Comparison of ENCODE assay signal across 12 cellular contexts in genomic region chr11:4636136-4636535, GRCh38. TPM values are rescaled to one million over a fixed set of nuclear protein-coding genes. Genes with fewer than 3 reads are reported as not detected.
"Had no signal": no experiment of that assay in that cellular context is flagged by ENCODE, and none has a peak within 500 bp of the region (broad histone marks: within the 10 kb centered on the region; RNA-seq: fewer than 3 reads in every experiment).

No MANE protein-coding gene starts in this region.

- H3K9ac ChIP-seq: KMS-11 had no signal

- H3K36me3 ChIP-seq: MG63, SJSA1 had no signal

- H3K9me3 ChIP-seq: MG63, SJSA1 had no signal

- H3K27ac ChIP-seq: KMS-11, SJSA1, SK-N-MC had no signal

- H3K4me2 ChIP-seq: KMS-11 had no signal

- FAIRE-seq: HepG2, RCC 7860 had no signal

- DNase-seq: NCI-H1417 treated with DMSO at 0.1 percent for 48 hours, NCI-H524 treated with DMSO at 0.1 percent for 48 hours, SIG-M5 had no signal

- H3K27me3 ChIP-seq: MG63, SJSA1 had no signal

- H3K4me3 ChIP-seq: MG63, SJSA1, SK-N-MC had no signal

RNA-seq across cellular contexts. Expression of gene OR51D1, which starts 1.1 kb away (rescaled TPM):
- total RNA-seq: HepG2, HT1080, IMR-90, Right ventricle myocardium superior, SJSA1 had no signal
- polyA plus RNA-seq: HepG2, IMR-90 had no signal

RNA-seq across cellular contexts. Expression of gene OR51E1, which starts 7.6 kb away (rescaled TPM):
- total RNA-seq: HepG2, HT1080, IMR-90 had no signal
- polyA plus RNA-seq: HepG2 had no signal

RNA-seq across cellular contexts. Expression of gene TRIM68, which starts 28.1 kb away (rescaled TPM):
- total RNA-seq: HepG2 had no signal
- polyA plus RNA-seq: HepG2 had no signal

RNA-seq across cellular contexts. Expression of gene OR52I1, which starts 42.3 kb away (rescaled TPM):
- total RNA-seq: HepG2, HT1080, IMR-90, Right ventricle myocardium superior, SJSA1 had no signal
- polyA plus RNA-seq: HepG2, IMR-90 had no signal

RNA-seq across cellular contexts. Expression of gene OR52I2, which starts 54.6 kb away (rescaled TPM):
- total RNA-seq: HepG2, HT1080, IMR-90, Right ventricle myocardium superior, SJSA1 had no signal
- polyA plus RNA-seq: HepG2, IMR-90 had no signal
